Comparison of ENCODE assay signal across 8 cellular contexts in the genomic region with DNA sequence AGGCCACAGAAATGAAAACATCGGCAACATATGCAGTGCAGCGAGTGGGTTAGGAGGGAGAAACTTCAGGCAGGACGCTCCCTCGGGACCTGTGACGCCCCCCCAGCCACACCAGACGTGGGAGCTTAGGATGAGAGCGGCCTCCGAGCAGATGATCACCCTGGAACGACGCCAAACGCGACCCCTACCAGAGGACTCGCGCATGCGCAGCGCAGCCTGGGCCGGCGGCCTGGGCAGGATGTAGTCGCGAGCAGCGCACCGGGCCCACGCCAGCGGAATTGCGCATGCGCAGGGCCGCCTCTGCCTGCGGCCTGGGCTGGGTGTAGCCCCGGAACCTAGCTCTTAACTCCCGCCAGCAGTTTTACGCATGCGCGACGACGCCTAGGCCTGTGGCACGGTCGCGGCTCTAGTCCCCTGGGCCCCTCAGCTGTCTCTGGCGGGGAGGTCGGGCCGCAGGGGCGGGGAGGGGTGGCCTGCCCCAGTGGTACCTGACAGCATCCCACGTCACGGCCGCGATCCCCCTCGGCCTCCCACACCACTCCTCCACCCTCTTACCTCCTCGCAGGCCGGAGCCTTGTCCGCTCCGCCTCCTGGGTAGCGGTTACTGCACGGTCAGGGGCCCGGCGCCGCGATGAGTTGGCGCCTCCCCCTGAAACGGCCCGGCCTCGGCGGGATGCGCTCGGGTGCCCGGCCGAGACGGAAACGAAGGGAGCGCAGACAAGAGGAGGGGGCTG. TPM values are rescaled to one million over a fixed set of nuclear protein-coding genes. Genes with fewer than 3 reads are reported as not detected.
DNase-seq lines count a peak whose midpoint lies in the region; TF ChIP-seq lines count a peak whose summit lies in the region.

A gene (minus strand): TSS at position 608 of the 734 bp plus-strand sequence. CDS start 11,141 bp downstream, outside the sequence.

- peaks cover 22% of the 10 kb centered on the region for H3K4me1 ChIP-seq in suprapubic skin

- peak within 1 kb of the TSS; percentile 98 for H3K27ac Mint-ChIP-seq in HFFc6
- peak within 1 kb of the TSS; percentile 99 for H3K27ac Mint-ChIP-seq in activated naive CD4-positive, alpha-beta T cell treated with anti-CD3 and anti-CD28 coated beads, Interleukin-2, amount 50 U/mL, for 24 hours

- H3K9me3 ChIP-seq in suprapubic skin, result no peaks in the 10 kb centered on the region

- H3K4me1 Mint-ChIP-seq in HFFc6 (ENCODE audit: low read depth), result peaks cover 18% of the 10 kb centered on the region
- peaks cover 31% of the 10 kb centered on the region for H3K4me1 Mint-ChIP-seq in activated naive CD4-positive, alpha-beta T cell treated with anti-CD3 and anti-CD28 coated beads, Interleukin-2, amount 50 U/mL, for 24 hours

- no peaks in the 10 kb centered on the region for H3K9me3 Mint-ChIP-seq in HFFc6
- H3K9me3 Mint-ChIP-seq in activated naive CD4-positive, alpha-beta T cell treated with anti-CD3 and anti-CD28 coated beads, Interleukin-2, amount 50 U/mL, for 24 hours, result peaks cover 5% of the 10 kb centered on the region

- peak within 1 kb of the TSS; percentile 95 for H3K27ac ChIP-seq in suprapubic skin

- TF ChIP-seq POLR2A in NB4 (IDR thresholded peaks at IDR 0.05; ENCODE audit: extremely low read depth, insufficient read length) (peak; percentile 93), suprapubic skin (IDR thresholded peaks at IDR 0.05) (peak; percentile 65 to 87)

- 0% methylated on average over 15 of the region's 69 CpGs for WGBS in suprapubic skin

- H3K27me3 ChIP-seq in suprapubic skin, result no peaks in the 10 kb centered on the region

- no peaks in the 10 kb centered on the region; the same call in none of the 2 replicates for H3K27me3 Mint-ChIP-seq in HFFc6 (ENCODE audit: insufficient read depth)
- H3K27me3 Mint-ChIP-seq in activated naive CD4-positive, alpha-beta T cell treated with anti-CD3 and anti-CD28 coated beads, Interleukin-2, amount 50 U/mL, for 24 hours, result no peaks in the 10 kb centered on the region

- no peak for TF ChIP-seq CTCF in HFFc6 (IDR thresholded peaks at IDR 0.05)
- TF ChIP-seq CTCF in NB4 (IDR thresholded peaks at IDR 0.05; ENCODE audit: low read depth, low read length), result no peak
- no peak for TF ChIP-seq CTCF in suprapubic skin (IDR thresholded peaks at IDR 0.05)

- H3K4me3 ChIP-seq in NB4 (ENCODE audit: low read depth, low read length) (peak within 1 kb of the TSS; percentile 85), suprapubic skin (peak within 1 kb of the TSS; percentile 85)

- TF ChIP-seq EP300 in suprapubic skin (IDR thresholded peaks at IDR 0.05), result no peak

- peak within 1 kb of the TSS; percentile 97 for H3K4me3 Mint-ChIP-seq in HFFc6
- peak within 1 kb of the TSS; percentile 95 for H3K4me3 Mint-ChIP-seq in activated naive CD4-positive, alpha-beta T cell treated with anti-CD3 and anti-CD28 coated beads, Interleukin-2, amount 50 U/mL, for 24 hours

- DNase-seq in GM04504 (ENCODE audit: low read depth) (peak; percentile 95), HFFc6 (peak; percentile 95), NB4 (ENCODE audit: low read depth) (peak; percentile 99), SK-N-DZ (ENCODE audit: low spot score) (peak; percentile 98), glomerular endothelial cell (ENCODE audit: extremely low read depth, low read depth, low spot score) (peak; percentile 72), occipital lobe (lab: John Stamatoyannopoulos, UW) (peak; percentile 91), suprapubic skin (ENCODE audit: low spot score in 2 of 2) (peak; percentile 98 to 99)

- H3K36me3 Mint-ChIP-seq in HFFc6 (ENCODE audit: low read depth), result no peaks in the 10 kb centered on the region
- H3K36me3 Mint-ChIP-seq in activated naive CD4-positive, alpha-beta T cell treated with anti-CD3 and anti-CD28 coated beads, Interleukin-2, amount 50 U/mL, for 24 hours, result no peaks in the 10 kb centered on the region

- H3K36me3 ChIP-seq in suprapubic skin, result no peaks in the 10 kb centered on the region

RNA-seq across cellular contexts. Expression of the gene that starts here (rescaled TPM):
- 1 to 10 TPM; 6.6 to 9.3 (median 7.5) TPM for total RNA-seq in HFFc6 (2021; fragmentation: NEBNext Ultra II Directional; extraction: Animal tissue kit (Norgen Biotek cat#: 25700))
- polyA plus RNA-seq in SK-N-DZ (2014; cell fraction: cytosol; rRNA removed), result 8.6 and 27.6 TPM in 2 replicates
- 12.3 and 13.5 TPM in 2 replicates for polyA plus RNA-seq in SK-N-DZ (2014; cell fraction: nucleus; rRNA removed)
- 6.3 and 7.6 TPM in 2 replicates for total RNA-seq in glomerular endothelial cell
- 45.2 TPM for total RNA-seq in occipital lobe
- total RNA-seq in suprapubic skin, result 1 to 10 TPM; 2.9 to 5.8 (median 4.4) TPM

Comparison
In these comparisons a context has a peak if more than half of its experiments do, and no peak if none do; other contexts are left out.
1. Peak in every context shown above with its lines: DNase-seq, H3K4me3 ChIP-seq and H3K27ac ChIP-seq.